26 cellular contexts compared by ENCODE assay signal in the genomic region with DNA sequence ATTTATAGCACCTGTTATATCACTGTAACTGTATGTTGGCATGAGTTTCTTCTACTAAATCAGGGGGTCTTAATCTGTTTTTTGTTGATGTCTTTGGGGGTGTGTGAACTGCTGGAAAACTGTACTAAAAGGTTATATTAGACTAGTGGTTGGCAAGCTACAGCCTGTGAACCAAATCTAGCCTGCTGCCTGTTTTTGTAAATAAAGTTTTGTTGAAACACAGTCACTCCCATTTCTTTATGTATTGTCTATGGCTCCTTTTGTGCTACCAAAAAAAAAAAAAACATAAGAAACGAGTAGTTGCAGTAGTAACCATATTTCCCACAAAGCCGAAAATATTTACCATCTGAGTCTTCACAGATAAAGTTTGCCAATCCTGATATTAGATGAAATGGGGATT.
"Had no signal": no experiment of that assay in that cellular context is flagged by ENCODE, and none has a peak within 500 bp of the region (broad histone marks: within the 10 kb centered on the region; RNA-seq: fewer than 3 reads in every experiment).

No MANE protein-coding gene starts in this region.

- H2AFZ ChIP-seq: parathyroid adenoma had no signal

- ATAC-seq: left lobe of liver; lower lobe of right lung; naive thymus-derived CD4-positive, alpha-beta T cell; sciatic nerve; stimulated activated memory B cell treated with anti-CD40 and anti-IgM and Interleukin-4, amounts not matched to agents 10 μg/mL and 1 μg/mL and 100 μg/mL, for 72 hours had no signal

- H3K4me1 ChIP-seq: parathyroid adenoma, prostate gland had no signal

- H3K27ac Mint-ChIP-seq: dendritic cell treated with granulocyte-macrophage colony-stimulating factor and Interleukin-4, amounts not matched to agents 40 ng/mL and 50 ng/mL, for 4 days; nephron progenitor cell; stimulated activated memory B cell treated with anti-CD40 and anti-IgM and Interleukin-4, amounts not matched to agents 10 μg/mL and 1 μg/mL and 100 μg/mL, for 72 hours; stimulated activated naive CD8-positive, alpha-beta T cell treated with anti-CD3 and anti-CD28 coated beads, Interleukin-15, Interleukin-2, amounts not matched to agents 100 ng/mL and 50 ng/mL, for 24 hours had no signal

- H3K27me3 Mint-ChIP-seq: dendritic cell treated with granulocyte-macrophage colony-stimulating factor and Interleukin-4, amounts not matched to agents 40 ng/mL and 50 ng/mL, for 4 days; naive thymus-derived CD4-positive, alpha-beta T cell; stimulated activated memory B cell treated with anti-CD40 and anti-IgM and Interleukin-4, amounts not matched to agents 10 μg/mL and 1 μg/mL and 100 μg/mL, for 72 hours; stimulated activated naive CD8-positive, alpha-beta T cell treated with anti-CD3 and anti-CD28 coated beads, Interleukin-15, Interleukin-2, amounts not matched to agents 100 ng/mL and 50 ng/mL, for 24 hours had no signal

- DNase-seq: erythroblast; foreskin melanocyte; head of caudate nucleus; hypothalamus; kidney glomerular epithelial cell; lower lobe of right lung; mesenchymal stem cell; naive thymus-derived CD4-positive, alpha-beta T cell; nephron progenitor cell; spleen; stimulated activated CD4-positive, alpha-beta T cell treated with anti-CD3 and anti-CD28 coated beads, Interleukin-15, amount 100 ng/mL, for 24 hours; stimulated activated CD4-positive, alpha-beta T cell treated with anti-CD3 and anti-CD28 coated beads, Interleukin-1b, Interleukin-23, amount 100 ng/mL, for 48 hours; stimulated activated CD4-positive, alpha-beta T cell treated with anti-CD3 and anti-CD28 coated beads, Interleukin-4, amount 100 ng/mL, for 24 hours; tibial artery; upper lobe of left lung had no signal

- FAIRE-seq: colon, endothelial cell of umbilical vein, islet of Langerhans had no signal

- H3K9me3 ChIP-seq: lower lobe of right lung, prostate gland, spleen, tibial artery, upper lobe of left lung, vagina had no signal

- H3K27ac ChIP-seq: lower lobe of right lung, parathyroid adenoma, prostate gland, spleen, tibial artery, upper lobe of left lung, vagina had no signal

- H3K27me3 ChIP-seq: spleen, tibial artery, upper lobe of left lung, vagina had no signal

- H3K9me3 Mint-ChIP-seq: dendritic cell treated with granulocyte-macrophage colony-stimulating factor and Interleukin-4, amounts not matched to agents 40 ng/mL and 50 ng/mL, for 4 days; naive thymus-derived CD4-positive, alpha-beta T cell; nephron progenitor cell; stimulated activated memory B cell treated with anti-CD40 and anti-IgM and Interleukin-4, amounts not matched to agents 10 μg/mL and 1 μg/mL and 100 μg/mL, for 72 hours; stimulated activated naive CD8-positive, alpha-beta T cell treated with anti-CD3 and anti-CD28 coated beads, Interleukin-15, Interleukin-2, amounts not matched to agents 100 ng/mL and 50 ng/mL, for 24 hours had no signal

- H3K4me3 ChIP-seq: lower lobe of right lung, prostate gland, spleen, tibial artery, upper lobe of left lung, vagina had no signal

- H3K9ac ChIP-seq: parathyroid adenoma had no signal

- H3K36me3 ChIP-seq: lower lobe of right lung, prostate gland, spleen, tibial artery, upper lobe of left lung, vagina had no signal

- H3K4me3 Mint-ChIP-seq: dendritic cell treated with granulocyte-macrophage colony-stimulating factor and Interleukin-4, amounts not matched to agents 40 ng/mL and 50 ng/mL, for 4 days; naive thymus-derived CD4-positive, alpha-beta T cell; nephron progenitor cell; stimulated activated memory B cell treated with anti-CD40 and anti-IgM and Interleukin-4, amounts not matched to agents 10 μg/mL and 1 μg/mL and 100 μg/mL, for 72 hours; stimulated activated naive CD8-positive, alpha-beta T cell treated with anti-CD3 and anti-CD28 coated beads, Interleukin-15, Interleukin-2, amounts not matched to agents 100 ng/mL and 50 ng/mL, for 24 hours had no signal
